ENCODE assay signal across 8 cellular contexts in genomic region chr11:114348200-114349191, GRCh38. TPM values are rescaled to one million over a fixed set of nuclear protein-coding genes. Genes with fewer than 3 reads are reported as not detected.
DNase-seq lines count a peak whose midpoint lies in the region; ATAC-seq, FAIRE-seq and TF ChIP-seq lines count a peak whose summit lies in the region.

No MANE protein-coding gene starts in this region.

- CTCF ChIA-PET in K562 (lab: Yijun Ruan, JAX; ENCODE audit: low intra/inter-chr PET ratio) = no interaction called here

- peaks cover 15% of the 10 kb centered on the region for H3K9me3 Mint-ChIP-seq in GM23338

- TF ChIP-seq CTCF in GM23338 (conservative IDR thresholded peaks at IDR 0.05; ENCODE audit: low read depth in 2 of 2) (peak; percentile 67 to 75), OCI-LY1 (IDR thresholded peaks at IDR 0.05; ENCODE audit: low read length) (peak; percentile 43; the same call in 1 of the 2 replicates), K562 (IDR thresholded peaks at IDR 0.05 in 2 of 3, conservative IDR thresholded peaks at IDR 0.05 in 1 of 3; ENCODE audit: insufficient read depth in 2 of 3, low read depth in 1 of 3, low read length in 3 of 3) (peak; percentile 31 to 62 (median 47); a peak in 4 of 6 replicates)

- H3K9me2 ChIP-seq in GM23338 (ENCODE audit: insufficient read depth) (no peaks in the 10 kb centered on the region; the same call in 1 of the 2 replicates), OCI-LY1 (ENCODE audit: low read depth, low read length) (no peaks in the 10 kb centered on the region)

- H3K4me3 Mint-ChIP-seq in GM23338 = no peak overlapping the region

- FAIRE-seq in K562 (lab: Jason Lieb, UNC) = peak; percentile 69

- H2AFZ ChIP-seq in GM23338 (0 out of 2 replicates have a peak overlapping the region, but pooled peaks have one; percentile 72), OCI-LY1 (ENCODE audit: low read length) (no peak overlapping the region), K562 (ENCODE audit: low read depth, low read length) (peak overlapping the region; percentile 60)

- H3K36me3 ChIP-seq in GM23338 (ENCODE audit: insufficient read depth) (no peaks in the 10 kb centered on the region), OCI-LY1 (ENCODE audit: insufficient read depth, low read length) (no peaks in the 10 kb centered on the region), K562 (ENCODE audit: control insufficient read depth, insufficient read depth, low read length) (no peaks in the 10 kb centered on the region), iPS DF 6.9 (ENCODE audit: control insufficient read depth, insufficient read depth, low read length) (no peaks in the 10 kb centered on the region)

- TF ChIP-seq POLR2A in K562 (conservative IDR thresholded peaks at IDR 0.05) = no peak

- TF ChIP-seq RAD21 in K562 (CRISPR knock-in tag; conservative IDR thresholded peaks at IDR 0.05 in 1 of 2, IDR thresholded peaks at IDR 0.05 in 1 of 2) = peak; percentile 43 to 64

- H3K27me3 ChIP-seq in GM23338 (ENCODE audit: insufficient read depth) (no peaks in the 10 kb centered on the region), OCI-LY1 (ENCODE audit: insufficient read depth, low read length) (no peaks in the 10 kb centered on the region), K562 (ENCODE audit: control insufficient read depth in 2 of 2, insufficient read depth in 2 of 2, low read length in 2 of 2) (no peaks in the 10 kb centered on the region), iPS DF 6.9 (ENCODE audit: control insufficient read depth, insufficient read depth, low read length) (no peaks in the 10 kb centered on the region)

- no peak for TF ChIP-seq EP300 in K562 (IDR thresholded peaks at IDR 0.05; ENCODE audit: low read length)

- peak; percentile 83 for ATAC-seq in GM23338
- ATAC-seq in K562 = peak; percentile 83
- no peak for ATAC-seq in GM19023 (IDR thresholded peaks at IDR 0.05; ENCODE audit: unreplicated experiment)
- no peak for ATAC-seq in GM19455 (IDR thresholded peaks at IDR 0.05; ENCODE audit: unreplicated experiment)

- no peaks in the 10 kb centered on the region for H3F3A ChIP-seq in GM23338 (replicated peaks; ENCODE audit: low read depth)
- H3F3A ChIP-seq in OCI-LY1 (ENCODE audit: insufficient read depth, low read length) = no peaks in the 10 kb centered on the region

- no peak overlapping the region for H3K27ac ChIP-seq in GM23338 (ENCODE audit: low read depth)
- no peak overlapping the region for H3K27ac ChIP-seq in OCI-LY1 (ENCODE audit: low read depth, low read length, poor library complexity, severe bottlenecking)
- H3K27ac ChIP-seq in K562 (ENCODE audit: extremely low read depth, low read depth, low read length) = no peak overlapping the region
- H3K27ac ChIP-seq in iPS DF 6.9 (ENCODE audit: low read length) = no peak overlapping the region

- H4K20me1 ChIP-seq in GM23338 (replicated peaks; ENCODE audit: insufficient read depth) = no peaks in the 10 kb centered on the region
- H4K20me1 ChIP-seq in OCI-LY1 (ENCODE audit: insufficient read depth, low read length) = no peaks in the 10 kb centered on the region
- H4K20me1 ChIP-seq in K562 (replicated peaks; ENCODE audit: control insufficient read depth, insufficient read depth, low read length) = no peaks in the 10 kb centered on the region

- H3K27me3 Mint-ChIP-seq in GM23338 (ENCODE audit: insufficient read depth, low read depth, poor library complexity) = peaks cover 2% of the 10 kb centered on the region

- H3K4me2 ChIP-seq in GM23338 (no peak overlapping the region), OCI-LY1 (ENCODE audit: low read length) (no peak overlapping the region), K562 (ENCODE audit: insufficient read depth, low read length) (no peak overlapping the region)

- BruUV-seq in K562 (replicated peaks; lab: Mats Ljungman, UMichigan) = no TSS peak

- POLR2A ChIA-PET in K562 (lab: Yijun Ruan, JAX) = no interaction called here

- H3K4me3 ChIP-seq in GM23338 (no peak overlapping the region), OCI-LY1 (ENCODE audit: low read depth, low read length, poor library complexity, severe bottlenecking) (no peak overlapping the region), K562 (no peak overlapping the region), iPS DF 6.9 (ENCODE audit: low read length) (no peak overlapping the region)

- H3K4me1 ChIP-seq in GM23338 (ENCODE audit: insufficient read depth) (no peaks in the 10 kb centered on the region), OCI-LY1 (ENCODE audit: insufficient read depth, low read length, severe bottlenecking) (no peaks in the 10 kb centered on the region), K562 (replicated peaks in 1 of 2; ENCODE audit: control insufficient read depth in 2 of 2, insufficient read depth in 2 of 2, low read length in 2 of 2) (no peaks in the 10 kb centered on the region), iPS DF 6.9 (ENCODE audit: control insufficient read depth, insufficient read depth, low read length) (no peaks in the 10 kb centered on the region)

- H3K27ac Mint-ChIP-seq in GM23338 = no peak overlapping the region

- DNase-seq in AML-193 (lab: John Stamatoyannopoulos, UW) = peak; percentile 49 to 68
- peak; percentile 87 for DNase-seq in GM23338 (ENCODE audit: low spot score)
- peak in 3 of 4 experiments; percentile 23 to 72 (median 25) for DNase-seq in K562 (ENCODE audit: extremely low read depth in 1 of 4, low spot score in 3 of 4)
- DNase-seq in iPS DF 6.9 (ENCODE audit: low read depth, low spot score) = peak; percentile 50
- peak; percentile 43 for DNase-seq in smooth muscle cell of the brain vasculature (ENCODE audit: low read depth, low spot score)

- H3K9ac ChIP-seq in OCI-LY1 (ENCODE audit: low read length) = no peak overlapping the region
- H3K9ac ChIP-seq in K562 (ENCODE audit: insufficient read depth in 1 of 2, low read depth in 2 of 2, low read length in 2 of 2) = no peak overlapping the region

- no peaks in the 10 kb centered on the region for H3K9me1 ChIP-seq in K562 (ENCODE audit: control insufficient read depth, insufficient read depth, low read length)

- no peaks in the 10 kb centered on the region; the same call in 2 of the 3 replicates for H3K4me1 Mint-ChIP-seq in GM23338

- intact Hi-C loops in K562 (cut with micrococcal nuclease) = loop anchor here (10.0 kb wide), 1 partner anchor 236 kb away; no protein-coding TSS in a partner anchor

- no peaks in the 10 kb centered on the region for H3K9me3 ChIP-seq in OCI-LY1 (ENCODE audit: low read length)
- no peaks in the 10 kb centered on the region for H3K9me3 ChIP-seq in K562 (replicated peaks; ENCODE audit: control insufficient read depth, insufficient read depth, low read depth, low read length)
- peaks cover 3% of the 10 kb centered on the region for H3K9me3 ChIP-seq in iPS DF 6.9 (ENCODE audit: control insufficient read depth, insufficient read depth, low read length)

- H3K36me3 Mint-ChIP-seq in GM23338 (ENCODE audit: low read depth) = peaks cover 13% of the 10 kb centered on the region; the same call in 2 of the 3 replicates

- in situ Hi-C loops in K562 (cut with MboI) = no loop called here

- 45% methylated on average over 13 of the region's 13 CpGs for WGBS in K562 (ENCODE audit: insufficient coverage, low coverage, missing lambda C conversion rate)
- WGBS in iPS DF 6.9 (ENCODE audit: insufficient coverage, insufficient read length) = no CpG with 5 or more reads among the region's 13 CpGs

- H3K79me2 ChIP-seq in GM23338 (replicated peaks; ENCODE audit: insufficient read depth) (no peaks in the 10 kb centered on the region), OCI-LY1 (ENCODE audit: insufficient read depth, low read length) (no peaks in the 10 kb centered on the region), K562 (ENCODE audit: control insufficient read depth, insufficient read depth, low read length) (no peaks in the 10 kb centered on the region)

RNA-seq across cellular contexts. Expression of gene C11orf71, which starts 51.8 kb away (rescaled TPM):
- 3.2 and 5.8 TPM in 2 replicates for total RNA-seq in GM23338 (2014; rRNA removed; shearing (Covaris generic))
- polyA plus RNA-seq in GM23338 (2016; fragmentation: Nextera tagmentation; extraction: Ambion mirVana) (6.9 and 8.7 TPM in 2 replicates), K562 (2011; rRNA removed) (13.6 and 15.1 TPM in 2 replicates), K562 (2014; fragmentation: Illumina TruSeq; extraction: Trizol) (8.8 and 8.9 TPM in 2 replicates), K562 (2014; fragmentation: Nextera tagmentation; extraction: Ambion mirVana) (1 to 10 TPM; 2.9 to 4.3 TPM), K562 (2014; rRNA removed) (14.7 and 19.5 TPM in 2 replicates)
- total RNA-seq in K562 (2011; cell fraction: chromatin; rRNA removed; ENCODE audit: low replicate concordance) = 9.9 and 10.7 TPM in 2 replicates
- total RNA-seq in K562 (2011; cell fraction: nucleolus; rRNA removed) = 12.2 and 15.2 TPM in 2 replicates
- 17.1 and 20.5 TPM in 2 replicates for total RNA-seq in K562 (2011; cell fraction: nucleoplasm; rRNA removed)
- total RNA-seq in K562 (2014; rRNA removed) (10.1 and 13.4 TPM in 2 replicates), K562 (2014; rRNA removed; fragmentation: Illumina TruSeq; extraction: Trizol) (8.0 and 8.5 TPM in 2 replicates), K562 (2015; rRNA removed; fragmentation: Illumina TruSeq; extraction: Trizol) (8.9 and 9.1 TPM in 2 replicates), K562 (2021) (10.4 and 10.8 TPM in 2 replicates)
- 12.2 and 14.2 TPM in 2 replicates for polyA plus RNA-seq in K562 (2011; cell fraction: cytosol; rRNA removed)
- polyA plus RNA-seq in K562 (2011; cell fraction: nucleus; rRNA removed) = 26.7 and 27.3 TPM in 2 replicates
- polyA plus RNA-seq in K562 (2012) = 8.5 and 11.0 TPM in 2 replicates
- polyA minus RNA-seq in K562 (2011; rRNA and poly(A)+ RNA removed) = 12.7 and 13.4 TPM in 2 replicates
- 1.1 and 2.8 TPM in 2 replicates for polyA minus RNA-seq in K562 (2011; cell fraction: cytosol; rRNA and poly(A)+ RNA removed)
- 18.3 and 35.2 TPM in 2 replicates for polyA minus RNA-seq in K562 (2011; cell fraction: nucleus; rRNA and poly(A)+ RNA removed)

RNA-seq across cellular contexts. Expression of gene RBM7, which starts 52.0 kb away (rescaled TPM):
- total RNA-seq in GM23338 (2014; rRNA removed; shearing (Covaris generic)) = 51.4 and 57.2 TPM in 2 replicates
- polyA plus RNA-seq in GM23338 (2016; fragmentation: Nextera tagmentation; extraction: Ambion mirVana) (28.0 and 31.5 TPM in 2 replicates), K562 (2011; rRNA removed) (59.2 and 72.0 TPM in 2 replicates), K562 (2014; fragmentation: Illumina TruSeq; extraction: Trizol) (54.0 and 55.7 TPM in 2 replicates), K562 (2014; fragmentation: Nextera tagmentation; extraction: Ambion mirVana) (10 to 100 TPM; 62.7 to 76.8 TPM), K562 (2014; rRNA removed) (24.1 and 26.0 TPM in 2 replicates)
- 21.4 and 46.2 TPM in 2 replicates for total RNA-seq in K562 (2011; cell fraction: chromatin; rRNA removed; ENCODE audit: low replicate concordance)
- total RNA-seq in K562 (2011; cell fraction: nucleolus; rRNA removed) = 11.5 and 13.2 TPM in 2 replicates
- 29.8 and 46.6 TPM in 2 replicates for total RNA-seq in K562 (2011; cell fraction: nucleoplasm; rRNA removed)
- total RNA-seq in K562 (2014; rRNA removed) (21.7 and 27.4 TPM in 2 replicates), K562 (2014; rRNA removed; fragmentation: Illumina TruSeq; extraction: Trizol) (42.2 and 52.5 TPM in 2 replicates), K562 (2015; rRNA removed; fragmentation: Illumina TruSeq; extraction: Trizol) (45.7 and 49.6 TPM in 2 replicates), K562 (2021) (28.5 and 31.3 TPM in 2 replicates)
- polyA plus RNA-seq in K562 (2011; cell fraction: cytosol; rRNA removed) = 22.4 and 30.6 TPM in 2 replicates
- polyA plus RNA-seq in K562 (2011; cell fraction: nucleus; rRNA removed) = 18.0 and 25.0 TPM in 2 replicates
- 34.4 and 36.6 TPM in 2 replicates for polyA plus RNA-seq in K562 (2012)
- polyA minus RNA-seq in K562 (2011; rRNA and poly(A)+ RNA removed) = 128 and 147 TPM in 2 replicates
- 32.9 and 51.4 TPM in 2 replicates for polyA minus RNA-seq in K562 (2011; cell fraction: cytosol; rRNA and poly(A)+ RNA removed)
- 19.3 and 37.4 TPM in 2 replicates for polyA minus RNA-seq in K562 (2011; cell fraction: nucleus; rRNA and poly(A)+ RNA removed)

RNA-seq across cellular contexts. Expression of gene NNMT, which starts 52.3 kb away (rescaled TPM):
- not detected in 2 replicates for total RNA-seq in GM23338 (2014; rRNA removed; shearing (Covaris generic))
- polyA plus RNA-seq in GM23338 (2016; fragmentation: Nextera tagmentation; extraction: Ambion mirVana) (0.21 and 0.40 TPM in 2 replicates), K562 (2011; rRNA removed) (9.8 and 15.0 TPM in 2 replicates), K562 (2014; fragmentation: Illumina TruSeq; extraction: Trizol) (6.1 and 9.1 TPM in 2 replicates), K562 (2014; fragmentation: Nextera tagmentation; extraction: Ambion mirVana) (10 to 100 TPM; 10.0 to 13.4 TPM), K562 (2014; rRNA removed) (9.0 and 11.5 TPM in 2 replicates)
- total RNA-seq in K562 (2011; cell fraction: chromatin; rRNA removed; ENCODE audit: low replicate concordance) = 3.2 and 5.0 TPM in 2 replicates
- 3.2 and 4.3 TPM in 2 replicates for total RNA-seq in K562 (2011; cell fraction: nucleolus; rRNA removed)
- total RNA-seq in K562 (2011; cell fraction: nucleoplasm; rRNA removed) = 4.2 and 6.6 TPM in 2 replicates
- total RNA-seq in K562 (2014; rRNA removed) (14.3 and 14.6 TPM in 2 replicates), K562 (2014; rRNA removed; fragmentation: Illumina TruSeq; extraction: Trizol) (9.3 and 11.0 TPM in 2 replicates), K562 (2015; rRNA removed; fragmentation: Illumina TruSeq; extraction: Trizol) (8.6 and 9.5 TPM in 2 replicates), K562 (2021) (11.2 and 11.7 TPM in 2 replicates)
- polyA plus RNA-seq in K562 (2011; cell fraction: cytosol; rRNA removed) = 10.1 and 17.6 TPM in 2 replicates
- 3.7 and 4.5 TPM in 2 replicates for polyA plus RNA-seq in K562 (2011; cell fraction: nucleus; rRNA removed)
- 15.0 and 55.5 TPM in 2 replicates for polyA plus RNA-seq in K562 (2012)
- polyA minus RNA-seq in K562 (2011; rRNA and poly(A)+ RNA removed) = 6.1 and 8.8 TPM in 2 replicates
- polyA minus RNA-seq in K562 (2011; cell fraction: cytosol; rRNA and poly(A)+ RNA removed) = 9.4 and 10.8 TPM in 2 replicates
- polyA minus RNA-seq in K562 (2011; cell fraction: nucleus; rRNA and poly(A)+ RNA removed) = 3.8 and 6.2 TPM in 2 replicates

Comparison
In these comparisons a context has a peak if more than half of its experiments do, and no peak if none do; other contexts are left out.
1. DNase-seq: peak in every context shown above with its lines; median percentile 87 in GM23338; 58 in AML-193; 50 in iPS DF 6.9; 43 in smooth muscle cell of the brain vasculature; 25 in K562.
2. ATAC-seq: peak in GM23338 (single experiment) and K562 (single experiment); none in GM19023 (single experiment) and GM19455 (single experiment).
3. Peak in every context shown above with its lines, with median percentiles within 50 percentile points of each other: CTCF ChIP-seq.